Comparison of ENCODE assay signal across 1 cellular context in the genomic region with DNA sequence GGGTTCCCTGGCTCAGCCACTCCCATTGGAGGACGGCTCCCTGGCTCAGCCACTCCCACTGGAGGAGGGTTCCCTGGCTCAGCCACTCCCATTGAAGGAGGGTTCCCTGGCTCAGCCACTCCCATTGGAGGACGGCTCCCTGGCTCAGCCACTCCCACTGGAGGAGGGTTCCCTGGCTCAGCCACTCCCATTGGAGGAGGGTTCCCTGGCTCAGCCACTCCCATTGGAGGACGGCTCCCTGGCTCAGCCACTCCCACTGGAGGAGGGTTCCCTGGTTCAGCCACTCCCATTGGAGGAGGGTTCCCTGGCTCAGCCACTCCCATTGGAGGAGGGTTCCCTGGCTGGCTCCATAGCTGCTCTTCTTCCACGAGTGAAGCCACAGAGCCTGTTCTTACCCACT. TPM values are rescaled to one million over a fixed set of nuclear protein-coding genes. Genes with fewer than 3 reads are reported as not detected.
"Had no signal": no experiment of that assay in that cellular context is flagged by ENCODE, and none has a peak within 500 bp of the region (broad histone marks: within the 10 kb centered on the region; RNA-seq: fewer than 3 reads in every experiment).

No MANE protein-coding gene starts in this region.

RNA-seq across cellular contexts. Expression of a gene that starts 5.3 kb away (rescaled TPM):
- total RNA-seq: GM23248 had no signal
- polyA plus RNA-seq: GM23248 had no signal
